In the genomic region with DNA sequence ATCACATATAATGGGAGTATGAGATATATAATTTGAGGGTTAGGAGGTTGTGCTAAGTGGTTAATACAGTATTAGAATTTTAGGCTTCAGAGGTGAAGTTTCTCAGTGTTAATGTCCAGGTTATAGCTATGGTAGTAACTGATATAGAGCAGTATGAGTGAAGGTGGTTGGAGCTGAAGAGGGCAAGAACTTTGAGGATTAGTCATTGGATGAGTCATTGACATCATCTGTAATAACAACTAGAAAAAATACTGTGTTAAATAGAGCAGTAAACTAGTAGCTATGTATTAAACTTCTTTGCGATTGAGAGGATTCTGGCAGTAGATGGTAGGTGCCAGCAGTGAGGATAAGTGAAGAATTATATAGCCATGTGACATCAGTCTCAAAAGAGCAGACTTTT, we compare ENCODE assay signal across 1 cellular context.
TF ChIP-seq lines count a peak whose summit lies in the region.

No MANE protein-coding gene starts in this region.

TF ChIP-seq in SK-N-SH treated with all-trans-retinoic acid at 6 μM for 48 hours, 23 proteins besides CTCF, POLR2A, EP300 and RAD21 (continued from another document):
- TF ChIP-seq, protein P1, sequence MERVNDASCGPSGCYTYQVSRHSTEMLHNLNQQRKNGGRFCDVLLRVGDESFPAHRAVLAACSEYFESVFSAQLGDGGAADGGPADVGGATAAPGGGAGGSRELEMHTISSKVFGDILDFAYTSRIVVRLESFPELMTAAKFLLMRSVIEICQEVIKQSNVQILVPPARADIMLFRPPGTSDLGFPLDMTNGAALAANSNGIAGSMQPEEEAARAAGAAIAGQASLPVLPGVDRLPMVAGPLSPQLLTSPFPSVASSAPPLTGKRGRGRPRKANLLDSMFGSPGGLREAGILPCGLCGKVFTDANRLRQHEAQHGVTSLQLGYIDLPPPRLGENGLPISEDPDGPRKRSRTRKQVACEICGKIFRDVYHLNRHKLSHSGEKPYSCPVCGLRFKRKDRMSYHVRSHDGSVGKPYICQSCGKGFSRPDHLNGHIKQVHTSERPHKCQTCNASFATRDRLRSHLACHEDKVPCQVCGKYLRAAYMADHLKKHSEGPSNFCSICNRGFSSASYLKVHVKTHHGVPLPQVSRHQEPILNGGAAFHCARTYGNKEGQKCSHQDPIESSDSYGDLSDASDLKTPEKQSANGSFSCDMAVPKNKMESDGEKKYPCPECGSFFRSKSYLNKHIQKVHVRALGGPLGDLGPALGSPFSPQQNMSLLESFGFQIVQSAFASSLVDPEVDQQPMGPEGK (CRISPR knock-in tag; IDR thresholded peaks at IDR 0.05; ENCODE audit: borderline replicate concordance): no peak
- TF ChIP-seq ARNTL (CRISPR knock-in tag; IDR thresholded peaks at IDR 0.05; ENCODE audit: borderline replicate concordance, low read depth): no peak
